ENCODE assay signal across 8 cellular contexts in the genomic region with DNA sequence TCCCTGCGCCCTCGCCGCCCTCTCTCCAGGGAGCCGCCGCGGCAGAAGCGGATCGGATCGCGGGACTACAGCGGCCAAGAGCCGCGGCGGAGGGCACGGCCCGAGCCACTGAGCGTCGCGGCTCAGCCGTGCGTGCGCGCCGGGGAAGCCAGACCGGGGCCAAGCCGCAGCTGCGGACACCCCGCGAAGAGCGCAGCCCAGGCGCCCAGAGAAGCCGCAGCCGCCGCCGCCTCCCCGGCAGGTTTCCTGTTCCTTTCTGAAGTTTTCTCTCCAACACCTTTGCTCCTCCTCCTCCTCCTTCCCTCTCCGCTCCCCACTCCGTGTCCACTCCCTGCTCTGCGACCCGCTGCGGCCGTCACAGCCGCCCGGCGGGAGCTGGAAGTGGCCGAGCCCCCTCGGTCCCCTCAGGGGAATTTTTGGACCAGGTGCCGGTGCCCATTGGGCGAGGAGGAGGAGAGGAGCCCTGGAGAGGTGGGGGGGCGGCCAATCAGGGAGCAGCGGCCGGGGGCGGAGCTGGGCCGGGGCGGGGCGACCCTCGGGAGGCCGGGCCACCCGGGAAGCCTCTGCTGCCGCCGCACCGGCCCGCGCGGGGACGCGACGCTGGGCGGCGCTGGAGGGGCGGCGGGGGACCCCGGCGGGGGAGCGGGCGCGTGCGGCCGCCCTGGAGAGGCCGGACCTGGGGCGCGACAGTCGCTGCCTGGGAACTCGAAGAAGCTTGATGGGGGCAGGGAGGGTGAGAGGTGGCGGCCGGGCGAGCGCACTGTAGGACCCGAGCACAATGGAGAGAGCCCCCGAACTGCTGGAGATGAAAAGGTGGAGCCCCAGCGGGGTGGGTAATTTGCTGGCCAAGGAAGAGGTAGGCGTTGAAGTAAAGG. TPM values are rescaled to one million over a fixed set of nuclear protein-coding genes. Genes with fewer than 3 reads are reported as not detected.
A peak's percentile ranks its signal among the peaks of the same experiment; 100 is the strongest.
DNase-seq lines count a peak whose midpoint lies in the region; ATAC-seq and TF ChIP-seq lines count a peak whose summit lies in the region.

A gene (minus strand): TSS at position 378 of the 875 bp plus-strand sequence. CDS start 413 bp downstream, outside the sequence.

- H3K4me3 ChIP-seq in Caco-2 (ENCODE audit: low read depth, low read length) (peak within 1 kb of the TSS; percentile 97), endodermal cell (ENCODE audit: low read length) (peak within 1 kb of the TSS; percentile 86), mesodermal cell (ENCODE audit: extremely low read depth, insufficient read depth, low read length, poor library complexity, severe bottlenecking) (peak within 1 kb of the TSS; percentile 67)

- H3K27ac ChIP-seq in endodermal cell (ENCODE audit: low read depth, low read length) (no peak within 1 kb of the TSS), mesodermal cell (ENCODE audit: low read depth, low read length, severe bottlenecking) (peak within 1 kb of the TSS; percentile 85)

- H3K4me1 ChIP-seq in Caco-2 = 0 out of 2 replicates have a peak, but pooled peaks cover 8% of the 10 kb centered on the region
- H3K4me1 ChIP-seq in endodermal cell (ENCODE audit: control insufficient read depth, insufficient read depth, low read length) = peaks cover 4% of the 10 kb centered on the region
- no peaks in the 10 kb centered on the region for H3K4me1 ChIP-seq in mesodermal cell (ENCODE audit: control insufficient read depth, insufficient read depth, low read length, poor library complexity, severe bottlenecking)

- peak within 1 kb of the TSS; percentile 86 for H3K27ac Mint-ChIP-seq in Caco-2 (ENCODE audit: unreplicated experiment)
- H3K27ac Mint-ChIP-seq in activated CD8-positive, alpha-beta memory T cell treated with anti-CD3 and anti-CD28 coated beads, Interleukin-2, amount 10 ng/mL, durations not matched to agents 7 days and 5 days = peak within 1 kb of the TSS; percentile 99
- peak within 1 kb of the TSS; percentile 96 for H3K27ac Mint-ChIP-seq in endodermal cell

- CTCF ChIA-PET in Caco-2 (lab: Charles Lee) = interaction anchor here (0.7 to 3.4 kb wide), 16 partner anchors 10 to 714 kb away, joined by 3 to 33 read pairs (median 5); a partner anchor contains a TSS
- CTCF ChIA-PET in activated CD8-positive, alpha-beta memory T cell treated with anti-CD3 and anti-CD28 coated beads, Interleukin-2, amount 10 ng/mL, durations not matched to agents 7 days and 5 days (lab: Charles Lee) = interaction anchor here (0.7 to 5.1 kb wide), 15 partner anchors 10 to 473 kb away, joined by 3 to 43 read pairs (median 5); a partner anchor contains a TSS

- no peaks in the 10 kb centered on the region for H3K36me3 ChIP-seq in Caco-2 (ENCODE audit: control insufficient read depth, insufficient read depth, low read length)
- no peaks in the 10 kb centered on the region for H3K36me3 ChIP-seq in endodermal cell (ENCODE audit: control insufficient read depth, insufficient read depth, low read length)
- no peaks in the 10 kb centered on the region for H3K36me3 ChIP-seq in mesodermal cell (ENCODE audit: control insufficient read depth, insufficient read depth, low read length)

- intact Hi-C loops in Caco-2 (cut with micrococcal nuclease; ENCODE audit: unreplicated experiment) = loop anchor here (1.0 to 10.0 kb wide), 6 partner anchors 12 to 718 kb away; a partner anchor contains a TSS

- H3K9ac ChIP-seq in endodermal cell (ENCODE audit: extremely low read depth, low read length, poor library complexity, severe bottlenecking) = peak within 1 kb of the TSS; percentile 45

- POLR2A ChIA-PET in Caco-2 (lab: Charles Lee) = interaction anchor here (0.5 to 1.9 kb wide), 10 partner anchors 10 to 1958 kb away, joined by 3 to 12 read pairs (median 4); a partner anchor contains a TSS

- H3K4me1 Mint-ChIP-seq in Caco-2 (ENCODE audit: low read depth, unreplicated experiment) (peaks cover 16% of the 10 kb centered on the region), endodermal cell (peaks cover 16% of the 10 kb centered on the region)
- H3K4me1 Mint-ChIP-seq in activated CD8-positive, alpha-beta memory T cell treated with anti-CD3 and anti-CD28 coated beads, Interleukin-2, amount 10 ng/mL, durations not matched to agents 7 days and 5 days = peaks cover 36% of the 10 kb centered on the region

- 0% methylated on average over 27 to 92 of the region's 92 CpGs for WGBS in endodermal cell (ENCODE audit: insufficient coverage in 1 of 2, insufficient read length in 1 of 2), 2 experiments
- WGBS in mesodermal cell (ENCODE audit: insufficient coverage in 2 of 2), 2 experiments = 0% methylated on average over 33 to 48 of the region's 92 CpGs

- no peaks in the 10 kb centered on the region for H3K27me3 Mint-ChIP-seq in Caco-2 (ENCODE audit: insufficient read depth, unreplicated experiment)
- no peaks in the 10 kb centered on the region for H3K27me3 Mint-ChIP-seq in activated CD8-positive, alpha-beta memory T cell treated with anti-CD3 and anti-CD28 coated beads, Interleukin-2, amount 10 ng/mL, durations not matched to agents 7 days and 5 days
- H3K27me3 Mint-ChIP-seq in endodermal cell (ENCODE audit: insufficient read depth) = peaks cover 7% of the 10 kb centered on the region

- peak; percentile 18 to 36 for TF ChIP-seq CTCF in Caco-2 (IDR thresholded peaks at IDR 0.05; ENCODE audit: insufficient read depth in 1 of 2, low read depth in 1 of 2, low read length in 1 of 2, severe bottlenecking in 1 of 2, unreplicated experiment in 1 of 2)
- TF ChIP-seq CTCF in endodermal cell (conservative IDR thresholded peaks at IDR 0.05) = peak; percentile 64

- H3K9me3 Mint-ChIP-seq in Caco-2 (ENCODE audit: unreplicated experiment) (peaks cover 4% of the 10 kb centered on the region), endodermal cell (peaks cover 5% of the 10 kb centered on the region)
- H3K9me3 Mint-ChIP-seq in activated CD8-positive, alpha-beta memory T cell treated with anti-CD3 and anti-CD28 coated beads, Interleukin-2, amount 10 ng/mL, durations not matched to agents 7 days and 5 days (ENCODE audit: low read depth) = no peaks in the 10 kb centered on the region

- DNase-seq in Caco-2 (peak; percentile 98 to 99), HPDE6-E6E7 (ENCODE audit: extremely low spot score) (peak; percentile 90), NOMO-1 (lab: John Stamatoyannopoulos, UW; ENCODE audit: unreplicated experiment in 2 of 2) (peak; percentile 79 to 90), endodermal cell (peak; percentile 99)
- peak; percentile 95 for DNase-seq in activated CD8-positive, alpha-beta memory T cell treated with anti-CD3 and anti-CD28 coated beads, Interleukin-2, amount 10 ng/mL, durations not matched to agents 7 days and 5 days
- peak; percentile 92 to 93 for DNase-seq in stimulated activated CD8-positive, alpha-beta memory T cell treated with anti-CD3 and anti-CD28 coated beads, Interleukin-15, amount 100 ng/mL, for 48 hours (ENCODE audit: low read depth in 2 of 2)

- ATAC-seq in GM19463 (IDR thresholded peaks at IDR 0.05; ENCODE audit: unreplicated experiment) = peak; percentile 68
- ATAC-seq in activated CD8-positive, alpha-beta memory T cell treated with anti-CD3 and anti-CD28 coated beads, Interleukin-2, amount 10 ng/mL, durations not matched to agents 7 days and 5 days = peak; percentile 92

- H3K9me3 ChIP-seq in Caco-2 (no peaks in the 10 kb centered on the region), endodermal cell (ENCODE audit: control insufficient read depth, low read length) (no peaks in the 10 kb centered on the region), mesodermal cell (ENCODE audit: control insufficient read depth, low read length) (no peaks in the 10 kb centered on the region)

- BruUV-seq in Caco-2 (replicated peaks; lab: Mats Ljungman, UMichigan) = TSS peak; percentile 31

- H3K36me3 Mint-ChIP-seq in Caco-2 (ENCODE audit: insufficient read depth, unreplicated experiment) (peaks cover 12% of the 10 kb centered on the region), endodermal cell (ENCODE audit: low read depth) (no peaks in the 10 kb centered on the region)
- peaks cover 8% of the 10 kb centered on the region for H3K36me3 Mint-ChIP-seq in activated CD8-positive, alpha-beta memory T cell treated with anti-CD3 and anti-CD28 coated beads, Interleukin-2, amount 10 ng/mL, durations not matched to agents 7 days and 5 days

- H3K27me3 ChIP-seq in Caco-2 (replicated peaks; ENCODE audit: control insufficient read depth, insufficient read depth, low read length) (no peaks in the 10 kb centered on the region), endodermal cell (ENCODE audit: control insufficient read depth, insufficient read depth, low read length, poor library complexity, severe bottlenecking) (no peaks in the 10 kb centered on the region)

- peak within 1 kb of the TSS; percentile 87 for H3K4me3 Mint-ChIP-seq in Caco-2 (ENCODE audit: unreplicated experiment)
- H3K4me3 Mint-ChIP-seq in activated CD8-positive, alpha-beta memory T cell treated with anti-CD3 and anti-CD28 coated beads, Interleukin-2, amount 10 ng/mL, durations not matched to agents 7 days and 5 days = peak within 1 kb of the TSS; percentile 94
- H3K4me3 Mint-ChIP-seq in endodermal cell = peak within 1 kb of the TSS; percentile 90

RNA-seq across cellular contexts. Expression of the gene that starts here (rescaled TPM):
- total RNA-seq in Caco-2 (2022) = 41.6 and 51.5 TPM in 2 replicates
- total RNA-seq in activated CD8-positive, alpha-beta memory T cell treated with anti-CD3 and anti-CD28 coated beads, Interleukin-2, amount 10 ng/mL, durations not matched to agents 7 days and 5 days = 10 to 100 TPM; 31.1 to 37.7 TPM
- 10 to 100 TPM; 14.8 to 74.4 TPM for total RNA-seq in endodermal cell
- polyA plus RNA-seq in endodermal cell (2013, experiment 1 of 2) = 1.6 TPM
- polyA plus RNA-seq in endodermal cell (2013, experiment 2 of 2) = 1.5 TPM
- 5.9 TPM for polyA plus RNA-seq in mesodermal cell (2013, experiment 1 of 2)
- 5.7 TPM for polyA plus RNA-seq in mesodermal cell (2013, experiment 2 of 2)
